Comparison of ENCODE assay signal across 12 cellular contexts in the genomic region with DNA sequence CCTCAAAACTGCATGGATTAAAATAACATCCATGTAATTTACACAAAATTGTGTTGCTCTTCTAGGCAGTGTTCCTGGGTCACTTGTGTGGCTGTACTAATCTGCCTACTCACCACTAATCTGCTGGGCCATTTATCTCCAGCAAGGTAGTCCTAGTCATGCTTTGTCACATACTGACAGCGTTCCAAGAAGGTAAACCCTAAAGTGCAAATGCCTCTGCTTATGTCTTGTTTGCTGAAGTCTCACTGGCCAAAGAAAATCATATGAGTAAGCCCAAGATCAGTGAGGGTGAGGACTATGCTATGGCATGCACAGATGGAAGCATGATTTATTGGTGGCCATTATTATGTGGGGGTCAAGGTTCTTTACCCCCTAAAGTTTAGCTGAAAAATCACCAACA.
"Had no signal": no experiment of that assay in that cellular context is flagged by ENCODE, and none has a peak within 500 bp of the region (broad histone marks: within the 10 kb centered on the region; RNA-seq: fewer than 3 reads in every experiment).

No MANE protein-coding gene starts in this region.

- H3K4me3 ChIP-seq: smooth muscle cell had no signal

- DNase-seq: activated CD4-positive, alpha-beta T cell treated with anti-CD3 and anti-CD28 coated beads, Interleukin-2, amount 50 U/mL, for 1 hour; activated naive CD4-positive, alpha-beta T cell; activated naive CD8-positive, alpha-beta T cell treated with anti-CD3 and anti-CD28 coated beads, Interleukin-2, amount 10 ng/mL, durations not matched to agents 7 days and 5 days; dermis blood vessel endothelial cell; endodermal cell; glutamatergic neuron; nucleus accumbens; stimulated activated CD4-positive, alpha-beta T cell treated with anti-CD3 and anti-CD28 coated beads, Interleukin-4, amount 100 ng/mL, for 4 hours; stimulated activated naive CD8-positive, alpha-beta T cell treated with anti-CD3 and anti-CD28 coated beads, Interleukin-15, Interleukin-2, amounts not matched to agents 100 U/mL and 50 U/mL, for 24 hours had no signal

- ATAC-seq: activated CD4-positive, CD25-positive, alpha-beta regulatory T cell treated with anti-CD3 and anti-CD28 coated beads, Interleukin-2, amount 50 U/mL, for 24 hours; esophagus mucosa; stimulated activated naive CD8-positive, alpha-beta T cell treated with anti-CD3 and anti-CD28 coated beads, Interleukin-15, Interleukin-2, amounts not matched to agents 100 U/mL and 50 U/mL, for 24 hours had no signal

- H3K4me2 ChIP-seq: smooth muscle cell had no signal
